ENCODE assay signal across 15 cellular contexts in the genomic region with DNA sequence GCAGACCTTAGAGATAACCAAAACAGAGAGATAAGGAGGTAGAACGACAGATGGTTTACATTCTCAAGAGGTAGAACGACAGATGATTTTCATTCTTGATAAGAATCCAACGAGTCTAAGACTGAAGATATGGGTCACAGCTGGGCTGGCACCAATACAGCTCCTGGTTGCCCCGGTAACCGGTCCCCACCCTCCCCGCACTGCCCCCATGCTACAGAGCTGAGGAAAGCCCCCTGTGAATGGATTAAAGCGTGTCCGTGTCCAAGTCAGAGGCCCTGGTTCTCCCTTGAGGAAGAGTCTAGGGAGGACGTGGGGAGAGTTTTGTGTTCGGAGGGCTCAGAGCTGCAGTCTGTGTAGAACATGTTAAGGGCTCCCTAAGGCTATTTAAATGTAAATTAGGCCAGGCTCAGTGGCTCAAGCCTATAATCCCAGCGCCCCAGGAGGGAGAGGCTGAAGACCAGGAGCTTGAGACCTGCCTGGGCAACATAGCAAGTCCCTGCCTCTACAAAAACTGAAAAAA. TPM values are rescaled to one million over a fixed set of nuclear protein-coding genes. Genes with fewer than 3 reads are reported as not detected.
DNase-seq lines count a peak whose midpoint lies in the region; ATAC-seq, FAIRE-seq and TF ChIP-seq lines count a peak whose summit lies in the region.
"Had no signal": no experiment of that assay in that cellular context is flagged by ENCODE, and none has a peak within 500 bp of the region (broad histone marks: within the 10 kb centered on the region; RNA-seq: fewer than 3 reads in every experiment).

No MANE protein-coding gene starts in this region.

- H2BK15ac ChIP-seq in H1 (ENCODE audit: low read length): no peak overlapping the region

- POLR2A ChIA-PET in H1 (lab: Charles Lee; ENCODE audit: partially characterized antibody): interaction anchor here (0.7 to 2.4 kb wide), 5 partner anchors 8 to 290 kb away, joined by 3 to 11 read pairs (median 4); a partner anchor contains a TSS

- no peak overlapping the region for H3K23ac ChIP-seq in H1 (ENCODE audit: insufficient read length)

- no peak overlapping the region for H3K27ac ChIP-seq in H1 (ENCODE audit: low read depth, low read length)

- CTCF ChIA-PET in H1 (lab: Charles Lee; ENCODE audit: partially characterized antibody): interaction anchor here (0.6 to 8.0 kb wide), 9 partner anchors 10 to 643 kb away, joined by 3 to 75 read pairs (median 4); a partner anchor contains a TSS

- no peak overlapping the region for H4K5ac ChIP-seq in H1 (ENCODE audit: insufficient read length, low read depth, low read length)

- peaks cover 25% of the 10 kb centered on the region for H3K4me1 Mint-ChIP-seq in neural crest cell

- H3K56ac ChIP-seq in H1 (replicated peaks; ENCODE audit: insufficient read length, low read depth, low read length): no peak overlapping the region

- H2BK120ac ChIP-seq in H1 (replicated peaks; ENCODE audit: low read depth, low read length): no peak overlapping the region

- no peak overlapping the region for H2BK12ac ChIP-seq in H1 (ENCODE audit: low read depth, low read length)

- peak overlapping the region; percentile 70 for H3K4me3 Mint-ChIP-seq in neural crest cell
- H3K4me3 Mint-ChIP-seq: activated naive CD4-positive, alpha-beta T cell treated with anti-CD3 and anti-CD28 coated beads, Interleukin-2, amount 50 U/mL, for 24 hours; central memory CD8-positive, alpha-beta T cell; IgD-negative memory B cell; memory B cell had no signal

- H3K14ac ChIP-seq in H1 (ENCODE audit: insufficient read length): no peak overlapping the region

- H3K4ac ChIP-seq in H1 (replicated peaks; ENCODE audit: insufficient read length, low read depth, low read length): no peak overlapping the region

- TF ChIP-seq RAD21 in H1 (IDR thresholded peaks at IDR 0.05 in 1 of 2, conservative IDR thresholded peaks at IDR 0.05 in 1 of 2; ENCODE audit: low read depth in 2 of 2, low read length in 2 of 2): no peak

- H3K79me1 ChIP-seq in H1 (ENCODE audit: low read depth, low read length): no peaks in the 10 kb centered on the region

- no peak overlapping the region for H2AK5ac ChIP-seq in H1 (ENCODE audit: low read depth, low read length)

- no peak for TF ChIP-seq POLR2A in H1 (IDR thresholded peaks at IDR 0.05; ENCODE audit: control extremely low read depth in 1 of 2, low read depth in 2 of 2, low read length in 2 of 2)

- H4K91ac ChIP-seq in H1 (replicated peaks; ENCODE audit: insufficient read length, low read length): no peak overlapping the region

- no peak overlapping the region for H4K8ac ChIP-seq in H1 (ENCODE audit: extremely low read depth, insufficient read depth, low read length)

- H3K36me3 ChIP-seq in H1 (ENCODE audit: control insufficient read depth in 2 of 4, insufficient read depth in 4 of 4, low read length in 3 of 4): no peaks in the 10 kb centered on the region

- TF ChIP-seq EP300 in H1 (IDR thresholded peaks at IDR 0.05; ENCODE audit: borderline replicate concordance in 1 of 2, low read depth in 2 of 2, low read length in 2 of 2): no peak

- peaks cover 0 to 11% (median 3%) of the 10 kb centered on the region in 4 experiments; a peak in 1 of 7 replicates for H3K4me1 ChIP-seq in H1 (replicated peaks in 1 of 4; ENCODE audit: control insufficient read depth in 3 of 4, insufficient read depth in 4 of 4, low read length in 3 of 4)

- H3K4me3 ChIP-seq in H1 (ENCODE audit: extremely low read depth in 1 of 4, insufficient read depth in 2 of 4, low read depth in 3 of 4, low read length in 4 of 4): peak overlapping the region in 1 of 4 experiments; percentile 44; a peak in 2 of 8 replicates
- H3K4me3 ChIP-seq: smooth muscle cell had no signal

- H4K20me1 ChIP-seq in H1 (replicated peaks in 1 of 2; ENCODE audit: control insufficient read depth in 1 of 2, insufficient read depth in 2 of 2, low read length in 2 of 2): no peaks in the 10 kb centered on the region

- H3K9ac ChIP-seq in H1 (replicated peaks in 1 of 4; ENCODE audit: extremely low read depth in 1 of 4, low read depth in 3 of 4, low read length in 3 of 4): no peak overlapping the region

- no peaks in the 10 kb centered on the region for H3K27me3 Mint-ChIP-seq in neural crest cell (ENCODE audit: low read depth)
- H3K27me3 Mint-ChIP-seq: activated naive CD4-positive, alpha-beta T cell treated with anti-CD3 and anti-CD28 coated beads, Interleukin-2, amount 50 U/mL, for 24 hours; central memory CD8-positive, alpha-beta T cell; IgD-negative memory B cell; memory B cell had no signal

- no peaks in the 10 kb centered on the region for H3K9me3 ChIP-seq in H1 (ENCODE audit: insufficient read depth in 2 of 2, low read depth in 1 of 2, low read length in 1 of 2)

- ATAC-seq in HG03175 (IDR thresholded peaks at IDR 0.05; ENCODE audit: unreplicated experiment) (no peak), HG02870 (IDR thresholded peaks at IDR 0.05; ENCODE audit: unreplicated experiment) (no peak)

- WGBS in H1 (ENCODE audit: extremely low coverage in 1 of 2, insufficient coverage in 1 of 2, insufficient read length in 1 of 2, insufficient replicate concordance in 2 of 2, low coverage in 1 of 2, low lambda C conversion rate in 2 of 2, missing lambda C conversion rate in 1 of 2), 2 experiments: 16% methylated on average over 11 of the region's 11 CpGs; no CpG with 5 or more reads in 1 of the 2 experiments

- H3K23me2 ChIP-seq in H1 (ENCODE audit: low read depth, low read length): no peaks in the 10 kb centered on the region

- no peak overlapping the region for H2AFZ ChIP-seq in H1 (ENCODE audit: low read length)

- H3K27me3 ChIP-seq in H1 (replicated peaks in 1 of 4; ENCODE audit: control insufficient read depth in 3 of 4, extremely low read depth in 1 of 4, insufficient read depth in 3 of 4, low read length in 3 of 4): no peaks in the 10 kb centered on the region

- FAIRE-seq in H1 (lab: Jason Lieb, UNC): peak; percentile 39

- H3K36me3 Mint-ChIP-seq in neural crest cell (ENCODE audit: low read depth): peaks cover 5% of the 10 kb centered on the region
- H3K36me3 Mint-ChIP-seq: IgD-negative memory B cell had no signal

- peak; percentile 6 to 55 (median 28) for DNase-seq in NCI-H1417 (lab: John Stamatoyannopoulos, UW)
- no peak for DNase-seq in NCI-H1417 treated with DMSO at 0.1 percent for 48 hours (lab: John Stamatoyannopoulos, UW)
- DNase-seq in NCI-H2227 (lab: John Stamatoyannopoulos, UW; ENCODE audit: unreplicated experiment): peak; percentile 74
- DNase-seq in H1 (ENCODE audit: low read depth in 1 of 2, low spot score in 2 of 2): peak in 1 of 2 experiments; percentile 76
- peak; percentile 9 for DNase-seq in neural crest cell (ENCODE audit: low read depth, low spot score)
- DNase-seq in LoVo (ENCODE audit: low spot score): no peak
- DNase-seq: 8988T, occipital lobe had no signal

- no peak overlapping the region for H3K27ac Mint-ChIP-seq in neural crest cell (ENCODE audit: unreplicated experiment)
- H3K27ac Mint-ChIP-seq: activated naive CD4-positive, alpha-beta T cell treated with anti-CD3 and anti-CD28 coated beads, Interleukin-2, amount 50 U/mL, for 24 hours; IgD-negative memory B cell; memory B cell had no signal

- H2BK20ac ChIP-seq in H1 (ENCODE audit: low read length): no peak overlapping the region

- TF ChIP-seq CTCF in H1 (IDR thresholded peaks at IDR 0.05; ENCODE audit: control extremely low read depth in 1 of 3, insufficient read depth in 1 of 3, low read depth in 1 of 3, low read length in 3 of 3) (no peak), neural crest cell (conservative IDR thresholded peaks at IDR 0.05) (no peak)

- no peak overlapping the region for H2BK5ac ChIP-seq in H1 (ENCODE audit: low read depth, low read length)

- H3K4me2 ChIP-seq in H1 (ENCODE audit: insufficient read depth in 1 of 2, low read depth in 2 of 2, low read length in 2 of 2): peak overlapping the region; percentile 45 to 63
- H3K4me2 ChIP-seq: smooth muscle cell had no signal

- H3K79me2 ChIP-seq in H1 (ENCODE audit: control insufficient read depth in 1 of 2, insufficient read depth in 2 of 2, low read length in 2 of 2): no peaks in the 10 kb centered on the region

- H3K9me3 Mint-ChIP-seq in neural crest cell: no peaks in the 10 kb centered on the region
- H3K9me3 Mint-ChIP-seq: activated naive CD4-positive, alpha-beta T cell treated with anti-CD3 and anti-CD28 coated beads, Interleukin-2, amount 50 U/mL, for 24 hours; central memory CD8-positive, alpha-beta T cell; IgD-negative memory B cell; memory B cell had no signal

- 0 out of 2 replicates have a peak overlapping the region, but pooled peaks have one; percentile 24 for H3K18ac ChIP-seq in H1 (ENCODE audit: extremely low read depth, low read length)

TF ChIP-seq in H1, 55 proteins besides CTCF, POLR2A, EP300 and RAD21 (continues in another document):
- no peak for TF ChIP-seq YY1 (IDR thresholded peaks at IDR 0.05; ENCODE audit: low read depth, low read length)
- no peak for TF ChIP-seq PHF8 (conservative IDR thresholded peaks at IDR 0.05; ENCODE audit: low read depth, low read length)
- peak; percentile 28; the same call in 1 of the 2 replicates for TF ChIP-seq POU5F1 (IDR thresholded peaks at IDR 0.05; ENCODE audit: low read depth, low read length)
- TF ChIP-seq HDAC2 (IDR thresholded peaks at IDR 0.05; ENCODE audit: borderline replicate concordance in 1 of 2, low read depth in 2 of 2, low read length in 2 of 2): peak in 1 of 2 experiments; percentile 79; a peak in 2 of 4 replicates
- peak; percentile 38 for TF ChIP-seq ASH2L (IDR thresholded peaks at IDR 0.05; ENCODE audit: low read length)
- TF ChIP-seq, protein P1, sequence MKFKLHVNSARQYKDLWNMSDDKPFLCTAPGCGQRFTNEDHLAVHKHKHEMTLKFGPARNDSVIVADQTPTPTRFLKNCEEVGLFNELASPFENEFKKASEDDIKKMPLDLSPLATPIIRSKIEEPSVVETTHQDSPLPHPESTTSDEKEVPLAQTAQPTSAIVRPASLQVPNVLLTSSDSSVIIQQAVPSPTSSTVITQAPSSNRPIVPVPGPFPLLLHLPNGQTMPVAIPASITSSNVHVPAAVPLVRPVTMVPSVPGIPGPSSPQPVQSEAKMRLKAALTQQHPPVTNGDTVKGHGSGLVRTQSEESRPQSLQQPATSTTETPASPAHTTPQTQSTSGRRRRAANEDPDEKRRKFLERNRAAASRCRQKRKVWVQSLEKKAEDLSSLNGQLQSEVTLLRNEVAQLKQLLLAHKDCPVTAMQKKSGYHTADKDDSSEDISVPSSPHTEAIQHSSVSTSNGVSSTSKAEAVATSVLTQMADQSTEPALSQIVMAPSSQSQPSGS (IDR thresholded peaks at IDR 0.05; ENCODE audit: low read length): peak; percentile 61; the same call in 1 of the 2 replicates

RNA-seq across cellular contexts. Expression of a gene that starts 8.1 kb away (rescaled TPM):
- total RNA-seq in H1 (2021; fragmentation: NEBNext Ultra II Directional; extraction: Animal tissue kit (Norgen Biotek cat#: 25700)): 0.38 and 0.48 TPM in 2 replicates
- 0.27 and 0.29 TPM in 2 replicates for polyA plus RNA-seq in H1 (2011; rRNA removed)
- 0.54 TPM for polyA plus RNA-seq in H1 (2011; cell fraction: cytosol; rRNA removed)
- polyA plus RNA-seq in H1 (2011; cell fraction: nucleus; rRNA removed): 0.57 TPM
- 0.47 to 1.3 TPM (median 0.80 TPM) in 4 replicates for polyA plus RNA-seq in H1 (2012, experiment 1 of 2)
- 0.50 TPM for polyA plus RNA-seq in H1 (2012, experiment 2 of 2)
- polyA plus RNA-seq in H1 (2013, experiment 1 of 2): 0.51 TPM
- 0.53 TPM for polyA plus RNA-seq in H1 (2013, experiment 2 of 2)
- 0.20 and 0.22 TPM in 2 replicates for polyA minus RNA-seq in H1 (2011; rRNA and poly(A)+ RNA removed)
- not detected for polyA minus RNA-seq in H1 (2011; cell fraction: cytosol; rRNA and poly(A)+ RNA removed)
- polyA minus RNA-seq in H1 (2011; cell fraction: nucleus; rRNA and poly(A)+ RNA removed): not detected
- 2.6 and 2.9 TPM in 2 replicates for total RNA-seq in neural crest cell

Comparison
In these comparisons a context has a peak if more than half of its experiments do, and no peak if none do; other contexts are left out.
1. DNase-seq: peak in NCI-H1417 (3 of 3), NCI-H2227 (single experiment) and neural crest cell (single experiment); none in NCI-H1417 treated with DMSO at 0.1 percent for 48 hours (single experiment) and LoVo (single experiment).